11 cellular contexts compared by ENCODE assay signal in genomic region chr1:204826970-204827369, GRCh38. TPM values are rescaled to one million over a fixed set of nuclear protein-coding genes. Genes with fewer than 3 reads are reported as not detected.
DNase-seq lines count a peak whose midpoint lies in the region; ATAC-seq, FAIRE-seq and TF ChIP-seq lines count a peak whose summit lies in the region.
"Had no signal": no experiment of that assay in that cellular context is flagged by ENCODE, and none has a peak within 500 bp of the region (broad histone marks: within the 10 kb centered on the region; RNA-seq: fewer than 3 reads in every experiment).

No MANE protein-coding gene starts in this region.

- peaks cover 7% of the 10 kb centered on the region for H3K27me3 ChIP-seq in bronchial epithelial cell (ENCODE audit: control insufficient read depth, insufficient read depth, low read length)
- peaks cover 3% of the 10 kb centered on the region for H3K27me3 ChIP-seq in CD8-positive, alpha-beta T cell (ENCODE audit: insufficient read depth, low read length)

- CTCF ChIA-PET in activated CD4-positive, alpha-beta T cell treated with anti-CD3 and anti-CD28 coated beads for 36 hours (lab: Charles Lee): interaction anchor here (1.4 kb wide), 1 partner anchor 20 kb away, joined by 10 read pairs; no protein-coding TSS in a partner anchor
- CTCF ChIA-PET in CD8-positive, alpha-beta T cell (lab: Charles Lee): interaction anchor here (0.6 to 1.5 kb wide), 2 partner anchors 35 kb away, joined by 3 to 4 read pairs; no protein-coding TSS in a partner anchor

- peaks cover 4% of the 10 kb centered on the region for H3K4me1 Mint-ChIP-seq in activated CD4-positive, alpha-beta T cell treated with anti-CD3 and anti-CD28 coated beads for 36 hours
- no peaks in the 10 kb centered on the region for H3K4me1 Mint-ChIP-seq in progenitor cell of endocrine pancreas (ENCODE audit: low read depth)
- peaks cover 6% of the 10 kb centered on the region for H3K4me1 Mint-ChIP-seq in CD8-positive, alpha-beta T cell (ENCODE audit: low read depth)

- intact Hi-C loops in activated CD4-positive, alpha-beta T cell treated with anti-CD3 and anti-CD28 coated beads for 36 hours (cut with DNase I, micrococcal nuclease): loop anchor here (1.0 to 5.0 kb wide), 2 partner anchors 114 to 115 kb away; no protein-coding TSS in a partner anchor
- intact Hi-C loops in CD8-positive, alpha-beta T cell (cut with DNase I, micrococcal nuclease): no loop called here

- H3K9me3 ChIP-seq in CD8-positive, alpha-beta T cell (ENCODE audit: low read length): no peaks in the 10 kb centered on the region
- H3K9me3 ChIP-seq: lower lobe of right lung had no signal

- no peak overlapping the region for H3K4me3 ChIP-seq in bronchial epithelial cell (ENCODE audit: low read depth, low read length)
- no peak overlapping the region for H3K4me3 ChIP-seq in CD8-positive, alpha-beta T cell (ENCODE audit: low read depth, low read length)
- H3K4me3 ChIP-seq: lower lobe of right lung had no signal

- no peak overlapping the region for H3K27ac Mint-ChIP-seq in activated CD4-positive, alpha-beta T cell treated with anti-CD3 and anti-CD28 coated beads for 36 hours
- no peak overlapping the region for H3K27ac Mint-ChIP-seq in progenitor cell of endocrine pancreas
- no peak overlapping the region for H3K27ac Mint-ChIP-seq in CD8-positive, alpha-beta T cell
- H3K27ac Mint-ChIP-seq: T-helper 1 cell treated with Interleukin-12 subunit alpha and Interleukin-12 subunit beta and Interleukin-4 antibody, amounts not matched to agents 30 μg/mL and 1 μg/mL, for 36 hours had no signal

- no peak overlapping the region for H3K4me3 Mint-ChIP-seq in activated CD4-positive, alpha-beta T cell treated with anti-CD3 and anti-CD28 coated beads for 36 hours
- no peak overlapping the region for H3K4me3 Mint-ChIP-seq in progenitor cell of endocrine pancreas (ENCODE audit: low read depth)
- H3K4me3 Mint-ChIP-seq in CD8-positive, alpha-beta T cell: no peak overlapping the region
- H3K4me3 Mint-ChIP-seq: T-helper 1 cell treated with Interleukin-12 subunit alpha and Interleukin-12 subunit beta and Interleukin-4 antibody, amounts not matched to agents 30 μg/mL and 1 μg/mL, for 36 hours had no signal

- peaks cover 34% of the 10 kb centered on the region for H3K27me3 Mint-ChIP-seq in activated CD4-positive, alpha-beta T cell treated with anti-CD3 and anti-CD28 coated beads for 36 hours
- H3K27me3 Mint-ChIP-seq in progenitor cell of endocrine pancreas: peaks cover 69% of the 10 kb centered on the region
- H3K27me3 Mint-ChIP-seq in CD8-positive, alpha-beta T cell (ENCODE audit: low read depth): peaks cover 41% of the 10 kb centered on the region

- DNase-seq in activated CD4-positive, alpha-beta T cell treated with anti-CD3 and anti-CD28 coated beads for 36 hours: peak; percentile 62
- DNase-seq in activated CD4-positive, alpha-beta T cell treated with anti-CD3 and anti-CD28 coated beads for 4 hours: no peak
- DNase-seq in HuH-7 (ENCODE audit: low spot score) (peak; percentile 64), bronchial epithelial cell (ENCODE audit: low read depth) (peak; percentile 25), progenitor cell of endocrine pancreas (ENCODE audit: low spot score, unreplicated experiment) (peak; percentile 21)
- DNase-seq in CD8-positive, alpha-beta T cell: no peak
- DNase-seq: brain microvascular endothelial cell, lower lobe of right lung had no signal

- H3K9me3 Mint-ChIP-seq in activated CD4-positive, alpha-beta T cell treated with anti-CD3 and anti-CD28 coated beads for 36 hours (ENCODE audit: low read depth): no peaks in the 10 kb centered on the region
- no peaks in the 10 kb centered on the region for H3K9me3 Mint-ChIP-seq in progenitor cell of endocrine pancreas (ENCODE audit: low read depth)
- H3K9me3 Mint-ChIP-seq in CD8-positive, alpha-beta T cell: no peaks in the 10 kb centered on the region
- H3K9me3 Mint-ChIP-seq: T-helper 1 cell treated with Interleukin-12 subunit alpha and Interleukin-12 subunit beta and Interleukin-4 antibody, amounts not matched to agents 30 μg/mL and 1 μg/mL, for 36 hours had no signal

- no peak overlapping the region for H3K27ac ChIP-seq in CD8-positive, alpha-beta T cell (ENCODE audit: low read depth, low read length)
- H3K27ac ChIP-seq: brain microvascular endothelial cell, lower lobe of right lung had no signal

- H3K4me1 ChIP-seq in CD8-positive, alpha-beta T cell (ENCODE audit: insufficient read depth, low read length): no peaks in the 10 kb centered on the region

- no peaks in the 10 kb centered on the region for H3K36me3 Mint-ChIP-seq in activated CD4-positive, alpha-beta T cell treated with anti-CD3 and anti-CD28 coated beads for 36 hours (ENCODE audit: low read depth)
- no peaks in the 10 kb centered on the region for H3K36me3 Mint-ChIP-seq in progenitor cell of endocrine pancreas (ENCODE audit: insufficient read depth)
- H3K36me3 Mint-ChIP-seq in CD8-positive, alpha-beta T cell: no peaks in the 10 kb centered on the region

- peak; percentile 94 for FAIRE-seq in bronchial epithelial cell (lab: Jason Lieb, UNC)

- peak; percentile 56 for TF ChIP-seq CTCF in bronchial epithelial cell (IDR thresholded peaks at IDR 0.05; ENCODE audit: insufficient read depth, low read length, severe bottlenecking)
- TF ChIP-seq CTCF in progenitor cell of endocrine pancreas (IDR thresholded peaks at IDR 0.05; ENCODE audit: unreplicated experiment): peak; percentile 54
- TF ChIP-seq CTCF in CD8-positive, alpha-beta T cell (IDR thresholded peaks at IDR 0.05): no peak

- ATAC-seq in activated CD4-positive, alpha-beta T cell treated with anti-CD3 and anti-CD28 coated beads for 36 hours: peak; percentile 37
- ATAC-seq in HG02884 (IDR thresholded peaks at IDR 0.05; ENCODE audit: unreplicated experiment) (no peak), GM19463 (IDR thresholded peaks at IDR 0.05; ENCODE audit: unreplicated experiment) (no peak)
- ATAC-seq in CD8-positive, alpha-beta T cell: no peak
- ATAC-seq: lower lobe of right lung had no signal

- POLR2A ChIA-PET in activated CD4-positive, alpha-beta T cell treated with anti-CD3 and anti-CD28 coated beads for 36 hours (lab: Charles Lee): no interaction called here
- POLR2A ChIA-PET in CD8-positive, alpha-beta T cell (lab: Charles Lee): no interaction called here

- no peaks in the 10 kb centered on the region for H3K36me3 ChIP-seq in bronchial epithelial cell (ENCODE audit: control insufficient read depth, insufficient read depth, low read length)
- no peaks in the 10 kb centered on the region for H3K36me3 ChIP-seq in CD8-positive, alpha-beta T cell (ENCODE audit: insufficient read depth, low read length)
- H3K36me3 ChIP-seq: brain microvascular endothelial cell, lower lobe of right lung had no signal

RNA-seq across cellular contexts. Expression of gene NFASC, which starts 43.7 kb away (rescaled TPM):
- total RNA-seq in activated CD4-positive, alpha-beta T cell treated with anti-CD3 and anti-CD28 coated beads for 36 hours: under 1 TPM; 0.33 to 0.48 TPM
- 0.53 and 1.0 TPM in 2 replicates for total RNA-seq in bronchial epithelial cell
- 6.9 and 8.3 TPM in 2 replicates for total RNA-seq in progenitor cell of endocrine pancreas
- not detected for total RNA-seq in CD8-positive, alpha-beta T cell

Comparison
In these comparisons a context has a peak if more than half of its experiments do, and no peak if none do; other contexts are left out.
1. DNase-seq: peak in activated CD4-positive, alpha-beta T cell treated with anti-CD3 and anti-CD28 coated beads for 36 hours (single experiment), HuH-7 (single experiment), bronchial epithelial cell (single experiment) and progenitor cell of endocrine pancreas (single experiment); none in activated CD4-positive, alpha-beta T cell treated with anti-CD3 and anti-CD28 coated beads for 4 hours (0 of 2) and CD8-positive, alpha-beta T cell (0 of 7).
2. intact Hi-C loops: an anchor here in activated CD4-positive, alpha-beta T cell treated with anti-CD3 and anti-CD28 coated beads for 36 hours (1.0 to 5.0 kb wide); none called in CD8-positive, alpha-beta T cell.